ENCODE assay signal across 17 cellular contexts in the genomic region with DNA sequence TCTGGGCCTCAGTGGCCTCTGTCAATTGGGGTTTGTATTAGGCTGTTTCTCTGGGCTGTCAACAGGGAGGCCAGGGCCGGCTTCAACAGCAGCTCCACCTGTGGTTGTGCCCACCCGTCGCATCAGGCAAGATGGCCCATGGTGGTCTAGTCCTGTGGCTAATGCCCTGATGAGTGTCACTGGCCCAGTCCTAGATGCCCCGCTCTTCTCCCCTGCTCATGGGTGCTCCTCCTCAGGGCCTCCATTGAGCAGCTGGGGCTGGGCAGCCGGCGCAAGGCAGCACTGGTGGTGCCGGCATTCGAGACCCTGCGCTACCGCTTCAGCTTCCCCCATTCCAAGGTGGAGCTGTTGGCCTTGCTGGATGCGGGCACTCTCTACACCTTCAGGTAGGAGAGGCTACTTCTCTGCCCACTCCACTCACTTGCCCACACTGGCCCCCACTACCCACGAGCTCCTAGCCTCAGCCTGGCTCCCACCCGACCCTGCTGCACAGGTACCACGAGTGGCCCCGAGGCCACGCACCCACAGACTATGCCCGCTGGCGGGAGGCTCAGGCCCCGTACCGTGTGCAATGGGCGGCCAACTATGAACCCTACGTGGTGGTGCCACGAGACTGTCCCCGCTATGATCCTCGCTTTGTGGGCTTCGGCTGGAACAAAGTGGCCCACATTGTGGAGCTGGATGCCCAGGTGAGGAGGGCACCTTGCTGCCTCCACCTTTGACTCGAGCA. TPM values are rescaled to one million over a fixed set of nuclear protein-coding genes. Genes with fewer than 3 reads are reported as not detected.
DNase-seq lines count a peak whose midpoint lies in the region; ATAC-seq and TF ChIP-seq lines count a peak whose summit lies in the region.
"Had no signal": no experiment of that assay in that cellular context is flagged by ENCODE, and none has a peak within 500 bp of the region (broad histone marks: within the 10 kb centered on the region; RNA-seq: fewer than 3 reads in every experiment).

No MANE protein-coding gene starts in this region.

- H3K4me3 Mint-ChIP-seq in IgD-negative memory B cell (peak overlapping the region in 3 of 4 donors; percentile 4 to 49 (median 26)), immature natural killer cell (no peak overlapping the region)
- peak overlapping the region; percentile 3 to 36 for H3K4me3 Mint-ChIP-seq in stimulated activated naive B cell treated with anti-CD40 and anti-IgM and Interleukin-4, amounts not matched to agents 10 μg/mL and 1 μg/mL and 100 μg/mL, for 72 hours
- H3K4me3 Mint-ChIP-seq: activated T-helper 1 cell treated with anti-CD3 and anti-CD28 coated beads, Interleukin-12 subunit alpha, Interleukin-12 subunit beta, Interleukin-2, Interleukin-4 antibody, amounts not matched to agents 30 ng/mL and 10 ng/mL and 1 ng/mL, durations not matched to agents 14 hours and 24 hours and 36 hours had no signal

- peaks cover 16% of the 10 kb centered on the region for H3K36me3 ChIP-seq in left ventricle myocardium inferior

- H3K4me1 Mint-ChIP-seq in IgD-negative memory B cell (peaks cover 29 to 66% (median 43%) of the 10 kb centered on the region in 3 donors), immature natural killer cell (peaks cover 48 to 49% of the 10 kb centered on the region in 2 donors)
- peaks cover 71 to 84% of the 10 kb centered on the region in 2 donors for H3K4me1 Mint-ChIP-seq in stimulated activated naive B cell treated with anti-CD40 and anti-IgM and Interleukin-4, amounts not matched to agents 10 μg/mL and 1 μg/mL and 100 μg/mL, for 72 hours

- intact Hi-C loops in left ventricle myocardium inferior (cut with micrococcal nuclease): no loop called here
- intact Hi-C loops in left cardiac atrium (cut with DNase I): no loop called here

- DNase-seq in left ventricle myocardium inferior (peak; percentile 5), left cardiac atrium (no peak), immature natural killer cell (no peak), AML-193 (lab: John Stamatoyannopoulos, UW) (no peak), activated gamma-delta T cell (lab: John Stamatoyannopoulos, UW) (no peak), NAMALWA (ENCODE audit: low spot score) (no peak)
- DNase-seq in stimulated activated naive B cell treated with anti-CD40 and anti-IgM and Interleukin-4, amounts not matched to agents 10 μg/mL and 1 μg/mL and 100 μg/mL, for 72 hours: no peak
- DNase-seq: activated CD4-positive, alpha-beta T cell treated with anti-CD3 and anti-CD28 coated beads for 48 hours; dermis blood vessel endothelial cell; heart right ventricle; NCI-H146; SIG-M5; stimulated activated CD4-positive, alpha-beta T cell treated with anti-CD3 and anti-CD28 coated beads, Interleukin-12 subunit alpha, Interleukin-12 subunit beta, amount 100 ng/mL, for 4 hours had no signal

- no peak overlapping the region for H3K27ac ChIP-seq in left ventricle myocardium inferior (replicated peaks)
- H3K27ac ChIP-seq: heart right ventricle, HL-60 had no signal

- peaks cover 28% of the 10 kb centered on the region for H3K4me1 ChIP-seq in left ventricle myocardium inferior

- no peak overlapping the region for H3K4me3 ChIP-seq in left ventricle myocardium inferior
- H3K4me3 ChIP-seq: heart right ventricle had no signal

- peaks cover 31% of the 10 kb centered on the region for H3K27me3 ChIP-seq in left ventricle myocardium inferior (ENCODE audit: low read depth)

- H3K27ac Mint-ChIP-seq in IgD-negative memory B cell: peak overlapping the region; percentile 69 to 78 (median 74)
- peak overlapping the region in 5 of 6 donors; percentile 28 to 83 (median 50) for H3K27ac Mint-ChIP-seq in immature natural killer cell
- peak overlapping the region; percentile 70 for H3K27ac Mint-ChIP-seq in stimulated activated naive B cell treated with anti-CD40 and anti-IgM and Interleukin-4, amounts not matched to agents 10 μg/mL and 1 μg/mL and 100 μg/mL, for 72 hours
- H3K27ac Mint-ChIP-seq: activated T-helper 1 cell treated with anti-CD3 and anti-CD28 coated beads, Interleukin-12 subunit alpha, Interleukin-12 subunit beta, Interleukin-2, Interleukin-4 antibody, amounts not matched to agents 30 ng/mL and 10 ng/mL and 1 ng/mL, durations not matched to agents 14 hours and 24 hours and 36 hours had no signal

- peaks cover 3% of the 10 kb centered on the region for H3K27me3 Mint-ChIP-seq in IgD-negative memory B cell
- H3K27me3 Mint-ChIP-seq in immature natural killer cell (ENCODE audit: low read depth in 3 of 3): peaks cover 10 to 19% (median 12%) of the 10 kb centered on the region in 3 donors
- no peaks in the 10 kb centered on the region for H3K27me3 Mint-ChIP-seq in stimulated activated naive B cell treated with anti-CD40 and anti-IgM and Interleukin-4, amounts not matched to agents 10 μg/mL and 1 μg/mL and 100 μg/mL, for 72 hours

- H3K36me3 Mint-ChIP-seq in IgD-negative memory B cell (peaks cover 6% of the 10 kb centered on the region), immature natural killer cell (peaks cover 3 to 6% (median 4%) of the 10 kb centered on the region in 3 donors)
- peaks cover 41 to 56% of the 10 kb centered on the region in 2 donors for H3K36me3 Mint-ChIP-seq in stimulated activated naive B cell treated with anti-CD40 and anti-IgM and Interleukin-4, amounts not matched to agents 10 μg/mL and 1 μg/mL and 100 μg/mL, for 72 hours

- no peak for ATAC-seq in left cardiac atrium
- ATAC-seq in stimulated activated naive B cell treated with anti-CD40 and anti-IgM and Interleukin-4, amounts not matched to agents 10 μg/mL and 1 μg/mL and 100 μg/mL, for 72 hours (replicated peaks): no peak
- ATAC-seq: heart right ventricle had no signal

- H3K9me3 Mint-ChIP-seq in IgD-negative memory B cell (no peaks in the 10 kb centered on the region), immature natural killer cell (no peaks in the 10 kb centered on the region)
- no peaks in the 10 kb centered on the region for H3K9me3 Mint-ChIP-seq in stimulated activated naive B cell treated with anti-CD40 and anti-IgM and Interleukin-4, amounts not matched to agents 10 μg/mL and 1 μg/mL and 100 μg/mL, for 72 hours
- H3K9me3 Mint-ChIP-seq: activated T-helper 1 cell treated with anti-CD3 and anti-CD28 coated beads, Interleukin-12 subunit alpha, Interleukin-12 subunit beta, Interleukin-2, Interleukin-4 antibody, amounts not matched to agents 30 ng/mL and 10 ng/mL and 1 ng/mL, durations not matched to agents 14 hours and 24 hours and 36 hours had no signal

- no peak for TF ChIP-seq CTCF in left ventricle myocardium inferior (IDR thresholded peaks at IDR 0.05; ENCODE audit: borderline replicate concordance)

- no peaks in the 10 kb centered on the region for H3K9me3 ChIP-seq in left ventricle myocardium inferior (replicated peaks)
- H3K9me3 ChIP-seq: heart right ventricle had no signal

RNA-seq across cellular contexts. Expression of a gene that starts 5.4 kb away (rescaled TPM):
- total RNA-seq in left ventricle myocardium inferior: not detected
- total RNA-seq in left cardiac atrium: under 1 TPM; 0.32 to 0.50 TPM
- 61.7 TPM for polyA plus RNA-seq in IgD-negative memory B cell
- under 1 TPM in 1 of 3 donors, not detected in 2; 0.96 TPM for polyA plus RNA-seq in immature natural killer cell
- total RNA-seq: activated T-helper 1 cell treated with anti-CD3 and anti-CD28 coated beads, Interleukin-12 subunit alpha, Interleukin-12 subunit beta, Interleukin-2, Interleukin-4 antibody, amounts not matched to agents 30 ng/mL and 10 ng/mL and 1 ng/mL, durations not matched to agents 14 hours and 24 hours and 36 hours; dermis blood vessel endothelial cell; fibroblast of lung had no signal
- polyA plus RNA-seq: fibroblast of lung had no signal

RNA-seq across cellular contexts. Expression of a gene that starts 10.2 kb away (rescaled TPM):
- total RNA-seq in left ventricle myocardium inferior: 10.9 TPM
- total RNA-seq in left cardiac atrium: 10 to 100 TPM; 13.6 to 18.4 TPM
- 73.5 TPM for polyA plus RNA-seq in IgD-negative memory B cell
- 10 to 100 TPM; 51.0 to 69.9 (median 51.2) TPM for polyA plus RNA-seq in immature natural killer cell

RNA-seq across cellular contexts. Expression of a gene that starts 20.8 kb away (rescaled TPM):
- total RNA-seq in left ventricle myocardium inferior: not detected
- total RNA-seq in left cardiac atrium: under 1 TPM; 0.47 to 0.50 TPM
- polyA plus RNA-seq in IgD-negative memory B cell: not detected
- polyA plus RNA-seq in immature natural killer cell: not detected
- polyA plus RNA-seq: fibroblast of lung had no signal

RNA-seq across cellular contexts. Expression of a gene that starts 42.4 kb away (rescaled TPM):
- total RNA-seq in left ventricle myocardium inferior: 4.6 TPM
- 1 to 10 TPM; 5.0 to 6.9 TPM for total RNA-seq in left cardiac atrium
- 0.26 TPM for polyA plus RNA-seq in IgD-negative memory B cell
- polyA plus RNA-seq in immature natural killer cell: under 1 TPM in 2 of 3 donors, not detected in 1; 0.08 to 0.09 TPM

Comparison
In these comparisons a context has a peak if more than half of its experiments do, and no peak if none do; other contexts are left out.
1. H3K4me3 Mint-ChIP-seq: peak in IgD-negative memory B cell (3 of 4) and stimulated activated naive B cell treated with anti-CD40 and anti-IgM and Interleukin-4, amounts not matched to agents 10 μg/mL and 1 μg/mL and 100 μg/mL, for 72 hours (2 of 2); none in immature natural killer cell (0 of 5).
2. Peak in every context shown above with its lines, with median percentiles within 50 percentile points of each other: H3K27ac Mint-ChIP-seq.